ENCODE assay signal across 8 cellular contexts in the genomic region with DNA sequence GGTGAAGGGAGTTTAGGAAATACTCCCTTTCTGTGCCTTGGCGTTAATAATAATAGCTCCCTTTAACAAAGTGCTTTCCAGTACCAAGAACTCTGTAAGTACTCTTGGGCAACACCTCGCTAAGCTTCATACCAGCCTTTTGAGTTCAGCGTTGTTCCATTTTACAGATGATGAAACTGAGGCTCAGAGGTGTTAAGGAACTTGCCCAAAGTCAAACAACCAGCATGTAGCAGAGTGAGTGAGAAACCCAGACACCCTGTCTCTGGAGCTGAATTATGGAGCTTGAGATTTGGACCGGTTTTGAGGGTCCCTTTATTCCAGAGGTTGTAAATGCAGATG. TPM values are rescaled to one million over a fixed set of nuclear protein-coding genes. Genes with fewer than 3 reads are reported as not detected.
DNase-seq lines count a peak whose midpoint lies in the region; ATAC-seq and TF ChIP-seq lines count a peak whose summit lies in the region.

No MANE protein-coding gene starts in this region.

- H3K9me3 ChIP-seq in left ventricle myocardium inferior (replicated peaks): no peaks in the 10 kb centered on the region
- H3K9me3 ChIP-seq in aorta (ENCODE audit: control insufficient read depth, low read length): no peaks in the 10 kb centered on the region

- peaks cover 39% of the 10 kb centered on the region for H3K4me1 Mint-ChIP-seq in mesothelial cell of epicardium

- intact Hi-C loops in left ventricle myocardium inferior (cut with micrococcal nuclease): no loop called here
- intact Hi-C loops in left cardiac atrium (cut with DNase I): no loop called here
- intact Hi-C loops in aorta (cut with DNase I): no loop called here

- H3K27me3 ChIP-seq in left ventricle myocardium inferior (ENCODE audit: low read depth): no peaks in the 10 kb centered on the region
- no peaks in the 10 kb centered on the region for H3K27me3 ChIP-seq in brain microvascular endothelial cell (replicated peaks)
- H3K27me3 ChIP-seq in aorta (ENCODE audit: control insufficient read depth in 1 of 2, insufficient read depth in 2 of 2, low read length in 1 of 2): no peaks in the 10 kb centered on the region

- H3K4me3 ChIP-seq in left ventricle myocardium inferior: peak overlapping the region; percentile 93
- peak overlapping the region; percentile 98 for H3K4me3 ChIP-seq in brain microvascular endothelial cell (ENCODE audit: low read depth, low read length)
- peak overlapping the region; percentile 58 to 75 for H3K4me3 ChIP-seq in aorta (ENCODE audit: low read length in 2 of 2)

- ATAC-seq in left cardiac atrium (no peak), aorta (ENCODE audit: low FRiP score) (no peak)

- peaks cover 5% of the 10 kb centered on the region for H3K36me3 Mint-ChIP-seq in mesothelial cell of epicardium

- H3K9me3 Mint-ChIP-seq in mesothelial cell of epicardium: no peaks in the 10 kb centered on the region

- no peak for DNase-seq in left ventricle myocardium inferior
- no peak for DNase-seq in left cardiac atrium
- DNase-seq in brain microvascular endothelial cell: no peak
- DNase-seq in mesothelial cell of epicardium (ENCODE audit: low spot score in 2 of 2, unreplicated experiment in 2 of 2): no peak
- DNase-seq in aorta: no peak
- no peak for DNase-seq in effector CD4-positive, alpha-beta T cell
- DNase-seq in activated CD8-positive, alpha-beta memory T cell treated with anti-CD3 and anti-CD28 coated beads, Interleukin-2, amount 50 U/mL, for 4 hours: no peak
- DNase-seq in GM13976 (ENCODE audit: low spot score): no peak

- H3K27ac Mint-ChIP-seq in mesothelial cell of epicardium: peak overlapping the region; percentile 99

- H3K27ac ChIP-seq in left ventricle myocardium inferior (replicated peaks) (peak overlapping the region; percentile 90), brain microvascular endothelial cell (peak overlapping the region; percentile 82), aorta (ENCODE audit: low read depth in 1 of 2, low read length in 2 of 2) (peak overlapping the region in 1 of 2 donors; percentile 65)

- H3K36me3 ChIP-seq in left ventricle myocardium inferior (peaks cover 5% of the 10 kb centered on the region), brain microvascular endothelial cell (replicated peaks) (no peaks in the 10 kb centered on the region), aorta (ENCODE audit: control insufficient read depth in 1 of 2, insufficient read depth in 2 of 2, low read length in 1 of 2) (no peaks in the 10 kb centered on the region)

- H3K27me3 Mint-ChIP-seq in mesothelial cell of epicardium (ENCODE audit: low read depth): no peaks in the 10 kb centered on the region

- 37 to 39% methylated on average over 4 of the region's 4 CpGs for WGBS in aorta, 2 donors

- H3K4me3 Mint-ChIP-seq in mesothelial cell of epicardium: peak overlapping the region; percentile 97

- no peak for TF ChIP-seq CTCF in left ventricle myocardium inferior (IDR thresholded peaks at IDR 0.05; ENCODE audit: borderline replicate concordance)
- no peak for TF ChIP-seq CTCF in brain microvascular endothelial cell (IDR thresholded peaks at IDR 0.05; ENCODE audit: low read depth, low read length, missing control alignments)
- no peak for TF ChIP-seq CTCF in mesothelial cell of epicardium (IDR thresholded peaks at IDR 0.05; ENCODE audit: unreplicated experiment)
- no peak for TF ChIP-seq CTCF in GM13976 (IDR thresholded peaks at IDR 0.05; ENCODE audit: borderline replicate concordance, control extremely low read depth, extremely low read depth, insufficient read depth, missing control alignments)

- in situ Hi-C loops in brain microvascular endothelial cell (cut with HindIII; ENCODE audit: low pct_ligation_motif_present, low sequenced_read_pairs) (no loop called here), GM13976 (cut with MboI; ENCODE audit: low sequenced_read_pairs, unreplicated experiment) (no loop called here)

- peaks cover 51% of the 10 kb centered on the region for H3K4me1 ChIP-seq in left ventricle myocardium inferior
- peaks cover 0 to 3% of the 10 kb centered on the region in 2 donors for H3K4me1 ChIP-seq in aorta (ENCODE audit: control insufficient read depth in 1 of 2, insufficient read depth in 2 of 2, low read length in 2 of 2)

RNA-seq across cellular contexts. Expression of gene KATNIP, which starts 0.6 kb away (rescaled TPM):
- 12.0 TPM for total RNA-seq in left ventricle myocardium inferior
- 10 to 100 TPM; 10.0 to 14.4 TPM for total RNA-seq in left cardiac atrium
- 33.7 to 38.8 TPM (median 36.5 TPM) in 3 replicates for total RNA-seq in mesothelial cell of epicardium
- 10 to 100 TPM; 18.9 to 29.4 TPM for total RNA-seq in aorta
- polyA plus RNA-seq in aorta: 1 to 10 TPM in 1 of 2 donors, under 1 TPM in 1; 0.88 to 9.5 TPM

RNA-seq across cellular contexts. Expression of gene GTF3C1, which starts 0.8 kb away (rescaled TPM):
- total RNA-seq in left ventricle myocardium inferior (46.9 TPM), left cardiac atrium (10 to 100 TPM; 43.3 to 53.6 TPM), mesothelial cell of epicardium (120 to 131 TPM (median 123 TPM) in 3 replicates), aorta (10 to 100 TPM; 37.9 to 57.4 TPM)
- polyA plus RNA-seq in aorta: 10 to 100 TPM in 1 of 2 donors, 1 to 10 TPM in 1; 9.4 to 72.2 TPM
